Comparison of ENCODE assay signal across 18 cellular contexts in genomic region chr12:130083746-130084145, GRCh38.
"Had no signal": no experiment of that assay in that cellular context is flagged by ENCODE, and none has a peak within 500 bp of the region (broad histone marks: within the 10 kb centered on the region; RNA-seq: fewer than 3 reads in every experiment).

No MANE protein-coding gene starts in this region.

- H3K27ac ChIP-seq: adrenal gland, colonic mucosa, hepatocyte had no signal

- H3K36me3 ChIP-seq: adrenal gland, colonic mucosa had no signal

- H3K27me3 ChIP-seq: adrenal gland, colonic mucosa had no signal

- H3K4me3 ChIP-seq: adrenal gland, colonic mucosa, hepatocyte had no signal

- H3K9me3 ChIP-seq: adrenal gland, colonic mucosa had no signal

- H3K4me1 ChIP-seq: adrenal gland, colonic mucosa had no signal

- DNase-seq: activated CD4-positive, alpha-beta T cell treated with anti-CD3 and anti-CD28 coated beads for 1 hour; activated CD8-positive, alpha-beta memory T cell treated with anti-CD3 and anti-CD28 coated beads for 24 hours; activated CD8-positive, alpha-beta memory T cell treated with anti-CD3 and anti-CD28 coated beads, Interleukin-2, amount 50 U/mL, for 4 hours; activated naive CD4-positive, alpha-beta T cell; activated T-cell treated with anti-CD3 and anti-CD28 coated beads, Interleukin-2, amount 50 U/mL, for 24 hours; adrenal gland; colonic mucosa; endodermal cell; glutamatergic neuron; immature natural killer cell; mesenchymal stem cell; posterior cingulate gyrus; stimulated activated CD4-positive, alpha-beta T cell treated with anti-CD3 and anti-CD28 coated beads, Interleukin-2, amount 100 ng/mL, for 48 hours; stimulated activated CD8-positive, alpha-beta memory T cell treated with anti-CD3 and anti-CD28 coated beads, Interleukin-4, amount 100 ng/mL, for 48 hours; stimulated activated naive B cell treated with anti-CD40 and anti-IgM and Interleukin-4, amounts not matched to agents 10 μg/mL and 1 μg/mL and 100 μg/mL, for 72 hours; T-helper 9 cell; trophoblast cell had no signal
